In the genomic region with DNA sequence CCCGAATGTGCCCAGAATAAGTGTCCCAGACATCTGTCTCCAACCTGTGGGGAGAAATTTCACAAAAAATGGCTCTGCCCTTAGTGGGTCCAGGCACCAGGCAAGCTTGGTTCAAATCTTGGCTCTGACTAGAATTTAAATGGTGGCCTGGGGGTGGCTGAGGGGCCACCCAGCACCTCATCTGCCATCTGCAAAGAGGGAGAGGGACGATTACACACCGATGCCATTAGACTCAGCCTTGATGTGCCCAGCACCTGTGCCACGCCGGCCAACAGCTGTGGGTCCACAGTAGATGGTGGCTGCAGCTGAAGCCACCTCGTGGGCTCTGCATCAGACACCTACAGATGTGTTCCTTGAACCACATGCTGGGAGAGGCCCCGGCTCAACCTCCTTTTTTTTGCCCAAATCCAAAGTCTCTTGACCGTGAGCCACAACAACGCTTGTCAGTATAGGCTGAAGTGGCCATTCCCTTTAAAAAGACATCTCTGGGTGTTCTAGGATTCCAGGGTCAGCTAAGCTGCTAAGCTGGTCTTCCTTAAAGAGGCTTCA, we compare ENCODE assay signal across 1 cellular context.
TF ChIP-seq lines count a peak whose summit lies in the region.

No MANE protein-coding gene starts in this region.

TF ChIP-seq in SK-N-SH, 30 proteins besides CTCF, POLR2A, EP300 and RAD21 (continued from another document):
- TF ChIP-seq, protein P1, sequence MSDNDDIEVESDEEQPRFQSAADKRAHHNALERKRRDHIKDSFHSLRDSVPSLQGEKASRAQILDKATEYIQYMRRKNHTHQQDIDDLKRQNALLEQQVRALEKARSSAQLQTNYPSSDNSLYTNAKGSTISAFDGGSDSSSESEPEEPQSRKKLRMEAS (IDR thresholded peaks at IDR 0.05; ENCODE audit: low read depth): no peak
- TF ChIP-seq TCF12 (IDR thresholded peaks at IDR 0.05) (no peak), POLR2AphosphoS5 (IDR thresholded peaks at IDR 0.05; ENCODE audit: low read depth, low read length) (no peak), RFX5 (IDR thresholded peaks at IDR 0.05; ENCODE audit: low read length) (no peak), JUND (IDR thresholded peaks at IDR 0.05) (no peak), FOXJ3 (CRISPR knock-in tag; IDR thresholded peaks at IDR 0.05) (no peak)
- TF ChIP-seq, protein P2, sequence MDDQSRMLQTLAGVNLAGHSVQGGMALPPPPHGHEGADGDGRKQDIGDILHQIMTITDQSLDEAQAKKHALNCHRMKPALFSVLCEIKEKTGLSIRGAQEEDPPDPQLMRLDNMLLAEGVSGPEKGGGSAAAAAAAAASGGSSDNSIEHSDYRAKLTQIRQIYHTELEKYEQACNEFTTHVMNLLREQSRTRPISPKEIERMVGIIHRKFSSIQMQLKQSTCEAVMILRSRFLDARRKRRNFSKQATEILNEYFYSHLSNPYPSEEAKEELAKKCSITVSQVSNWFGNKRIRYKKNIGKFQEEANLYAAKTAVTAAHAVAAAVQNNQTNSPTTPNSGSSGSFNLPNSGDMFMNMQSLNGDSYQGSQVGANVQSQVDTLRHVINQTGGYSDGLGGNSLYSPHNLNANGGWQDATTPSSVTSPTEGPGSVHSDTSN (IDR thresholded peaks at IDR 0.05): no peak
- TF ChIP-seq, protein P3, sequence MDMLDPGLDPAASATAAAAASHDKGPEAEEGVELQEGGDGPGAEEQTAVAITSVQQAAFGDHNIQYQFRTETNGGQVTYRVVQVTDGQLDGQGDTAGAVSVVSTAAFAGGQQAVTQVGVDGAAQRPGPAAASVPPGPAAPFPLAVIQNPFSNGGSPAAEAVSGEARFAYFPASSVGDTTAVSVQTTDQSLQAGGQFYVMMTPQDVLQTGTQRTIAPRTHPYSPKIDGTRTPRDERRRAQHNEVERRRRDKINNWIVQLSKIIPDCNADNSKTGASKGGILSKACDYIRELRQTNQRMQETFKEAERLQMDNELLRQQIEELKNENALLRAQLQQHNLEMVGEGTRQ (IDR thresholded peaks at IDR 0.05; ENCODE audit: borderline replicate concordance, low read depth, low read length): no peak
